ENCODE assay signal across 18 cellular contexts in genomic region chr20:44204832-44205215, GRCh38. TPM values are rescaled to one million over a fixed set of nuclear protein-coding genes. Genes with fewer than 3 reads are reported as not detected.
DNase-seq lines count a peak whose midpoint lies in the region; ATAC-seq, FAIRE-seq and TF ChIP-seq lines count a peak whose summit lies in the region.
"Had no signal": no experiment of that assay in that cellular context is flagged by ENCODE, and none has a peak within 500 bp of the region (broad histone marks: within the 10 kb centered on the region; RNA-seq: fewer than 3 reads in every experiment).

No MANE protein-coding gene starts in this region.

- no peak overlapping the region for H3K23ac ChIP-seq in mesenchymal stem cell (ENCODE audit: low read length in 2 of 2)

- ATAC-seq in SK-N-SH treated with all-trans-retinoic acid at 6 μM for 48 hours (no peak), K562 (no peak)

- H3K9ac ChIP-seq in SK-N-SH (no peak overlapping the region), K562 (ENCODE audit: insufficient read depth in 1 of 2, low read depth in 2 of 2, low read length in 2 of 2) (no peak overlapping the region), mesenchymal stem cell (ENCODE audit: low read length) (peak overlapping the region; percentile 73)

- H4K91ac ChIP-seq in mesenchymal stem cell (ENCODE audit: low read length), result peak overlapping the region; percentile 78

- no peak overlapping the region for H3K14ac ChIP-seq in mesenchymal stem cell (ENCODE audit: low read length in 2 of 2)

- H4K20me1 ChIP-seq in SK-N-SH (ENCODE audit: insufficient read depth) (peaks cover 54% of the 10 kb centered on the region), K562 (replicated peaks; ENCODE audit: control insufficient read depth, insufficient read depth, low read length) (0 out of 2 replicates have a peak, but pooled peaks cover 4% of the 10 kb centered on the region)

- no peaks in the 10 kb centered on the region for H3K9me3 ChIP-seq in SK-N-SH
- H3K9me3 ChIP-seq in K562 (replicated peaks; ENCODE audit: control insufficient read depth, insufficient read depth, low read depth, low read length), result no peaks in the 10 kb centered on the region
- H3K9me3 ChIP-seq in mesenchymal stem cell (ENCODE audit: control insufficient read depth, low read length), result no peaks in the 10 kb centered on the region
- no peaks in the 10 kb centered on the region for H3K9me3 ChIP-seq in thyroid gland

- TF ChIP-seq RAD21 in SK-N-SH (IDR thresholded peaks at IDR 0.05; ENCODE audit: low read length), result no peak
- no peak for TF ChIP-seq RAD21 in K562 (CRISPR knock-in tag; conservative IDR thresholded peaks at IDR 0.05 in 1 of 2, IDR thresholded peaks at IDR 0.05 in 1 of 2)

- CTCF ChIA-PET in SK-N-SH (lab: Yijun Ruan, JAX), result no interaction called here
- CTCF ChIA-PET in K562 (lab: Yijun Ruan, JAX; ENCODE audit: low intra/inter-chr PET ratio), result no interaction called here

- WGBS in SK-N-SH (ENCODE audit: low lambda C conversion rate), result 92% methylated on average over 10 of the region's 10 CpGs
- 85% methylated on average over 10 of the region's 10 CpGs for WGBS in K562 (ENCODE audit: insufficient coverage, low coverage, missing lambda C conversion rate)
- 91% methylated on average over 8 of the region's 10 CpGs for WGBS in mesenchymal stem cell
- 92 to 96% methylated on average over 10 of the region's 10 CpGs for WGBS in thyroid gland, 2 donors

- H3K4me1 ChIP-seq in SK-N-SH (ENCODE audit: control insufficient read depth in 1 of 2, insufficient read depth in 2 of 2, low read depth in 1 of 2, low read length in 1 of 2) (peaks cover 12 to 29% of the 10 kb centered on the region in 2 experiments), K562 (replicated peaks in 1 of 2; ENCODE audit: control insufficient read depth in 2 of 2, insufficient read depth in 2 of 2, low read length in 2 of 2) (peaks cover 13 to 23% of the 10 kb centered on the region in 2 experiments), mesenchymal stem cell (ENCODE audit: control insufficient read depth, insufficient read depth, low read depth, low read length) (peaks cover 9% of the 10 kb centered on the region), thyroid gland (peaks cover 33 to 35% of the 10 kb centered on the region in 2 donors)

- H3K4me3 ChIP-seq in SK-N-SH (ENCODE audit: low read depth in 2 of 2, low read length in 1 of 2) (no peak overlapping the region), K562 (no peak overlapping the region), mesenchymal stem cell (ENCODE audit: insufficient read depth in 1 of 2, low read depth in 1 of 2, low read length in 2 of 2) (no peak overlapping the region), thyroid gland (replicated peaks in 1 of 3) (no peak overlapping the region)

- no peak overlapping the region for H2BK5ac ChIP-seq in mesenchymal stem cell (ENCODE audit: low read depth, low read length, poor library complexity, severe bottlenecking)

- H3K79me2 ChIP-seq in SK-N-SH (ENCODE audit: insufficient read depth) (peaks cover 96% of the 10 kb centered on the region), K562 (ENCODE audit: control insufficient read depth, insufficient read depth, low read length) (peaks cover 42% of the 10 kb centered on the region)

- H3K36me3 ChIP-seq in SK-N-SH (replicated peaks in 1 of 2; ENCODE audit: control insufficient read depth in 1 of 2, insufficient read depth in 2 of 2, low read length in 1 of 2), result peaks cover 45 to 58% of the 10 kb centered on the region in 2 experiments
- peaks cover 56% of the 10 kb centered on the region for H3K36me3 ChIP-seq in K562 (ENCODE audit: control insufficient read depth, insufficient read depth, low read length)
- H3K36me3 ChIP-seq in mesenchymal stem cell (ENCODE audit: control insufficient read depth in 1 of 2, insufficient read depth in 2 of 2, low read depth in 1 of 2, low read length in 2 of 2), result peaks cover 17 to 56% of the 10 kb centered on the region in 2 experiments
- peaks cover 8 to 22% of the 10 kb centered on the region in 2 donors for H3K36me3 ChIP-seq in thyroid gland

- H3K4ac ChIP-seq in mesenchymal stem cell (ENCODE audit: low read depth in 1 of 2, low read length in 2 of 2), result no peak overlapping the region

- no TSS peak for BruUV-seq in K562 (replicated peaks; lab: Mats Ljungman, UMichigan)

- no peak overlapping the region for H4K8ac ChIP-seq in mesenchymal stem cell (ENCODE audit: low read length)

- TF ChIP-seq EP300 in SK-N-SH (IDR thresholded peaks at IDR 0.05; ENCODE audit: borderline replicate concordance in 1 of 2, low read depth in 1 of 2, low read length in 1 of 2) (no peak), K562 (IDR thresholded peaks at IDR 0.05; ENCODE audit: low read length) (no peak)

- in situ Hi-C loops in K562 (cut with MboI), result no loop called here

- peak overlapping the region; percentile 46 for H2BK15ac ChIP-seq in mesenchymal stem cell (ENCODE audit: low read depth, poor library complexity, severe bottlenecking)

- H3K27ac ChIP-seq in SK-N-SH (ENCODE audit: low read depth in 2 of 2, low read length in 1 of 2) (peak overlapping the region in 1 of 2 experiments; percentile 85; a peak in 2 of 4 replicates), K562 (ENCODE audit: extremely low read depth, low read depth, low read length) (peak overlapping the region; percentile 75; the same call in 2 of the 3 replicates), mesenchymal stem cell (ENCODE audit: low read length, poor library complexity, severe bottlenecking) (peak overlapping the region; percentile 54), thyroid gland (peak overlapping the region in 2 of 3 donors; percentile 42 to 51)

- no peak overlapping the region for H2BK120ac ChIP-seq in mesenchymal stem cell (ENCODE audit: low read depth, low read length)

- no peaks in the 10 kb centered on the region for H3K27me3 ChIP-seq in SK-N-SH (ENCODE audit: insufficient read depth)
- H3K27me3 ChIP-seq in K562 (ENCODE audit: control insufficient read depth in 2 of 2, insufficient read depth in 2 of 2, low read length in 2 of 2), result no peaks in the 10 kb centered on the region
- H3K27me3 ChIP-seq in mesenchymal stem cell (ENCODE audit: control insufficient read depth in 1 of 2, insufficient read depth in 1 of 2, low read length in 2 of 2), result no peaks in the 10 kb centered on the region
- no peaks in the 10 kb centered on the region for H3K27me3 ChIP-seq in thyroid gland

- H2AFZ ChIP-seq in SK-N-SH (ENCODE audit: low read depth) (no peak overlapping the region), K562 (ENCODE audit: low read depth, low read length) (no peak overlapping the region), mesenchymal stem cell (ENCODE audit: low read depth, low read length) (no peak overlapping the region)

- H3K4me2 ChIP-seq in SK-N-SH (peak overlapping the region; percentile 68), K562 (ENCODE audit: insufficient read depth, low read length) (no peak overlapping the region), mesenchymal stem cell (ENCODE audit: low read length, poor library complexity, severe bottlenecking) (no peak overlapping the region)

- FAIRE-seq in K562 (lab: Jason Lieb, UNC), result no peak

- peak overlapping the region; percentile 67 to 86 for H2BK12ac ChIP-seq in mesenchymal stem cell (ENCODE audit: low read length in 2 of 2)

- no peak for DNase-seq in SK-N-SH
- no peak for DNase-seq in K562 (ENCODE audit: extremely low read depth in 1 of 4, low spot score in 3 of 4)
- no peak for DNase-seq in mesenchymal stem cell
- DNase-seq in thyroid gland, result no peak
- no peak for DNase-seq in activated CD4-positive, alpha-beta T cell treated with anti-CD3 and anti-CD28 coated beads for 48 hours
- DNase-seq in activated naive CD4-positive, alpha-beta T cell treated with anti-CD3 and anti-CD28 coated beads, Interleukin-2, amount 50 U/mL, for 16 hours, result no peak
- no peak for DNase-seq in activated CD4-positive, CD25-positive, alpha-beta regulatory T cell treated with anti-CD3 and anti-CD28 coated beads, Interleukin-2, amount 50 U/mL, for 72 hours
- DNase-seq: activated CD4-positive, alpha-beta T cell treated with anti-CD3 and anti-CD28 coated beads, Interleukin-2, amount 10 ng/mL, durations not matched to agents 7 days and 5 days; activated naive CD8-positive, alpha-beta T cell treated with anti-CD3 and anti-CD28 coated beads for 36 hours; activated T-cell treated with anti-CD3 and anti-CD28 coated beads for 4 hours; CD8-positive, alpha-beta memory T cell; NCI-H1436; NCI-H2227 treated with DMSO at 0.1 percent for 48 hours; SHP77 had no signal

- H3K9me1 ChIP-seq in K562 (ENCODE audit: control insufficient read depth, insufficient read depth, low read length), result no peaks in the 10 kb centered on the region

- peak overlapping the region in 1 of 2 experiments; percentile 4 for H3K18ac ChIP-seq in mesenchymal stem cell (ENCODE audit: low read depth in 1 of 2, low read length in 2 of 2)

- H3K79me1 ChIP-seq in mesenchymal stem cell (replicated peaks; ENCODE audit: low read length, poor library complexity, severe bottlenecking), result peaks cover 12% of the 10 kb centered on the region

- no peak for TF ChIP-seq CTCF in SK-N-SH (IDR thresholded peaks at IDR 0.05)
- no peak for TF ChIP-seq CTCF in K562 (IDR thresholded peaks at IDR 0.05 in 2 of 3, conservative IDR thresholded peaks at IDR 0.05 in 1 of 3; ENCODE audit: insufficient read depth in 2 of 3, low read depth in 1 of 3, low read length in 3 of 3)
- no peak for TF ChIP-seq CTCF in thyroid gland (IDR thresholded peaks at IDR 0.05)

- H3K9me2 ChIP-seq in SK-N-SH, result no peaks in the 10 kb centered on the region

- intact Hi-C loops in K562 (cut with micrococcal nuclease) (no loop called here), thyroid gland (cut with DNase I) (no loop called here)

- H3F3A ChIP-seq in SK-N-SH (replicated peaks; ENCODE audit: insufficient read depth), result peaks cover 26% of the 10 kb centered on the region

- peak overlapping the region; percentile 65 for H2AK5ac ChIP-seq in mesenchymal stem cell (ENCODE audit: low read length, severe bottlenecking)

- TF ChIP-seq POLR2A in K562 (conservative IDR thresholded peaks at IDR 0.05), result no peak
- no peak for TF ChIP-seq POLR2A in thyroid gland (IDR thresholded peaks at IDR 0.05)

- POLR2A ChIA-PET in SK-N-SH (lab: Yijun Ruan, JAX), result no interaction called here
- POLR2A ChIA-PET in K562 (lab: Yijun Ruan, JAX), result interaction anchor here (0.7 kb wide), 1 partner anchor 14 kb away, joined by 4 read pairs; no protein-coding TSS in a partner anchor

RNA-seq across cellular contexts. Expression of gene OSER1, which starts 5.7 kb away (rescaled TPM):
- polyA plus RNA-seq in SK-N-SH (2012; rRNA removed), result 22.3 and 31.0 TPM in 2 replicates
- polyA plus RNA-seq in SK-N-SH (2012; cell fraction: cytosol; rRNA removed), result 21.3 and 25.1 TPM in 2 replicates
- 44.4 and 73.2 TPM in 2 replicates for polyA plus RNA-seq in SK-N-SH (2012; cell fraction: nucleus; rRNA removed)
- total RNA-seq in K562 (2011; cell fraction: chromatin; rRNA removed; ENCODE audit: low replicate concordance), result 9.4 and 15.8 TPM in 2 replicates
- total RNA-seq in K562 (2011; cell fraction: nucleolus; rRNA removed), result 8.2 and 10.0 TPM in 2 replicates
- 10.0 and 13.6 TPM in 2 replicates for total RNA-seq in K562 (2011; cell fraction: nucleoplasm; rRNA removed)
- total RNA-seq in K562 (2014; rRNA removed), result 15.5 and 15.6 TPM in 2 replicates
- 19.6 and 25.5 TPM in 2 replicates for total RNA-seq in K562 (2014; rRNA removed; fragmentation: Illumina TruSeq; extraction: Trizol)
- total RNA-seq in K562 (2015; rRNA removed; fragmentation: Illumina TruSeq; extraction: Trizol), result 19.4 and 19.9 TPM in 2 replicates
- 19.0 and 20.4 TPM in 2 replicates for total RNA-seq in K562 (2021)
- 37.3 and 43.9 TPM in 2 replicates for polyA plus RNA-seq in K562 (2011; rRNA removed)
- polyA plus RNA-seq in K562 (2011; cell fraction: cytosol; rRNA removed), result 17.5 and 28.9 TPM in 2 replicates
- polyA plus RNA-seq in K562 (2011; cell fraction: nucleus; rRNA removed), result 42.5 and 57.4 TPM in 2 replicates
- polyA plus RNA-seq in K562 (2012), result 17.6 and 20.4 TPM in 2 replicates
- polyA plus RNA-seq in K562 (2014; fragmentation: Illumina TruSeq; extraction: Trizol), result 23.6 and 25.4 TPM in 2 replicates
- polyA plus RNA-seq in K562 (2014; fragmentation: Nextera tagmentation; extraction: Ambion mirVana), result 10 to 100 TPM; 54.8 to 57.3 TPM
- polyA plus RNA-seq in K562 (2014; rRNA removed), result 19.7 and 21.7 TPM in 2 replicates
- 31.4 and 31.8 TPM in 2 replicates for polyA minus RNA-seq in K562 (2011; rRNA and poly(A)+ RNA removed)
- 10.0 and 12.0 TPM in 2 replicates for polyA minus RNA-seq in K562 (2011; cell fraction: cytosol; rRNA and poly(A)+ RNA removed)
- 4.7 and 8.0 TPM in 2 replicates for polyA minus RNA-seq in K562 (2011; cell fraction: nucleus; rRNA and poly(A)+ RNA removed)
- 18.7 TPM for polyA plus RNA-seq in mesenchymal stem cell (2013, experiment 1 of 2)
- 19.7 TPM for polyA plus RNA-seq in mesenchymal stem cell (2013, experiment 2 of 2)
- total RNA-seq in thyroid gland, result 10 to 100 TPM; 36.2 to 56.4 (median 43.0) TPM

RNA-seq across cellular contexts. Expression of gene JPH2, which starts 17.8 kb away (rescaled TPM):
- polyA plus RNA-seq in SK-N-SH (2012; rRNA removed), result 0.67 and 0.75 TPM in 2 replicates
- polyA plus RNA-seq in SK-N-SH (2012; cell fraction: cytosol; rRNA removed), result 0.44 and 0.58 TPM in 2 replicates
- 0.66 and 0.74 TPM in 2 replicates for polyA plus RNA-seq in SK-N-SH (2012; cell fraction: nucleus; rRNA removed)
- not detected in 2 replicates for total RNA-seq in K562 (2011; cell fraction: chromatin; rRNA removed; ENCODE audit: low replicate concordance)
- total RNA-seq in K562 (2011; cell fraction: nucleolus; rRNA removed), result not detected in 2 replicates
- total RNA-seq in K562 (2011; cell fraction: nucleoplasm; rRNA removed), result not detected in 2 replicates
- not detected in 2 replicates for total RNA-seq in K562 (2014; rRNA removed)
- total RNA-seq in K562 (2014; rRNA removed; fragmentation: Illumina TruSeq; extraction: Trizol), result not detected in 2 replicates
- not detected in 2 replicates for total RNA-seq in K562 (2015; rRNA removed; fragmentation: Illumina TruSeq; extraction: Trizol)
- not detected in 2 replicates for total RNA-seq in K562 (2021)
- polyA plus RNA-seq in K562 (2011; rRNA removed), result not detected in 2 replicates
- polyA plus RNA-seq in K562 (2011; cell fraction: cytosol; rRNA removed), result not detected in 2 replicates
- polyA plus RNA-seq in K562 (2011; cell fraction: nucleus; rRNA removed), result not detected in 2 replicates
- polyA plus RNA-seq in K562 (2012), result not detected in 2 replicates
- polyA plus RNA-seq in K562 (2014; fragmentation: Illumina TruSeq; extraction: Trizol), result not detected in 2 replicates
- not detected for polyA plus RNA-seq in K562 (2014; fragmentation: Nextera tagmentation; extraction: Ambion mirVana)
- polyA plus RNA-seq in K562 (2014; rRNA removed), result not detected in 2 replicates
- not detected in 2 replicates for polyA minus RNA-seq in K562 (2011; rRNA and poly(A)+ RNA removed)
- not detected in 2 replicates for polyA minus RNA-seq in K562 (2011; cell fraction: cytosol; rRNA and poly(A)+ RNA removed)
- polyA minus RNA-seq in K562 (2011; cell fraction: nucleus; rRNA and poly(A)+ RNA removed), result not detected in 2 replicates
- 1.9 TPM for polyA plus RNA-seq in mesenchymal stem cell (2013, experiment 1 of 2)
- polyA plus RNA-seq in mesenchymal stem cell (2013, experiment 2 of 2), result 1.8 TPM
- 1 to 10 TPM in 3 of 4 donors, under 1 TPM in 1; 0.67 to 2.3 (median 1.8) TPM for total RNA-seq in thyroid gland
- total RNA-seq: activated CD4-positive, alpha-beta T cell treated with anti-CD3 and anti-CD28 coated beads, Interleukin-2, amount 10 ng/mL, durations not matched to agents 7 days and 5 days; CD8-positive, alpha-beta memory T cell had no signal
- polyA plus RNA-seq: CD8-positive, alpha-beta memory T cell had no signal

RNA-seq across cellular contexts. Expression of gene GDAP1L1, which starts 42.3 kb away (rescaled TPM):
- polyA plus RNA-seq in SK-N-SH (2012; rRNA removed) (0.30 and 0.55 TPM in 2 replicates), K562 (2011; rRNA removed) (not detected in 2 replicates), K562 (2014; fragmentation: Illumina TruSeq; extraction: Trizol) (0.06 TPM in 1 of 2 replicates, not detected in the other), K562 (2014; fragmentation: Nextera tagmentation; extraction: Ambion mirVana) (under 1 TPM in 1 of 2 experiments, not detected in 1; 0.07 TPM), K562 (2014; rRNA removed) (0.40 and 0.53 TPM in 2 replicates)
- 0.28 and 1.2 TPM in 2 replicates for polyA plus RNA-seq in SK-N-SH (2012; cell fraction: cytosol; rRNA removed)
- polyA plus RNA-seq in SK-N-SH (2012; cell fraction: nucleus; rRNA removed), result 0.34 and 0.70 TPM in 2 replicates
- not detected in 2 replicates for total RNA-seq in K562 (2011; cell fraction: chromatin; rRNA removed; ENCODE audit: low replicate concordance)
- not detected in 2 replicates for total RNA-seq in K562 (2011; cell fraction: nucleolus; rRNA removed)
- not detected in 2 replicates for total RNA-seq in K562 (2011; cell fraction: nucleoplasm; rRNA removed)
- total RNA-seq in K562 (2014; rRNA removed) (not detected in 2 replicates), K562 (2014; rRNA removed; fragmentation: Illumina TruSeq; extraction: Trizol) (not detected in 2 replicates), K562 (2015; rRNA removed; fragmentation: Illumina TruSeq; extraction: Trizol) (not detected in 2 replicates), K562 (2021) (0.31 and 0.34 TPM in 2 replicates), thyroid gland (under 1 TPM in 1 of 4 donors, not detected in 3; 0.29 TPM)
- polyA plus RNA-seq in K562 (2011; cell fraction: cytosol; rRNA removed), result 0.27 TPM in 1 of 2 replicates, not detected in the other
- polyA plus RNA-seq in K562 (2011; cell fraction: nucleus; rRNA removed), result 0.27 TPM in 1 of 2 replicates, not detected in the other
- 5.5 TPM in 1 of 2 replicates, not detected in the other for polyA plus RNA-seq in K562 (2012)
- not detected in 2 replicates for polyA minus RNA-seq in K562 (2011; rRNA and poly(A)+ RNA removed)
- polyA minus RNA-seq in K562 (2011; cell fraction: cytosol; rRNA and poly(A)+ RNA removed), result not detected in 2 replicates
- not detected in 2 replicates for polyA minus RNA-seq in K562 (2011; cell fraction: nucleus; rRNA and poly(A)+ RNA removed)
- not detected for polyA plus RNA-seq in mesenchymal stem cell (2013, experiment 1 of 2)
- 0.05 TPM for polyA plus RNA-seq in mesenchymal stem cell (2013, experiment 2 of 2)
- total RNA-seq: activated CD4-positive, alpha-beta T cell treated with anti-CD3 and anti-CD28 coated beads, Interleukin-2, amount 10 ng/mL, durations not matched to agents 7 days and 5 days; CD8-positive, alpha-beta memory T cell; LHCN-M2; liver; natural killer cell treated with Interleukin-12 subunit alpha and Interleukin-12 subunit beta and Interleukin-15 and Interleukin-18, amount 100 ng/mL, for 72 hours had no signal
- polyA plus RNA-seq: CD8-positive, alpha-beta memory T cell; liver had no signal
